9 cellular contexts compared by ENCODE assay signal in genomic region chrX:81195712-81196111, GRCh38. TPM values are rescaled to one million over a fixed set of nuclear protein-coding genes. Genes with fewer than 3 reads are reported as not detected.
DNase-seq lines count a peak whose midpoint lies in the region; FAIRE-seq and TF ChIP-seq lines count a peak whose summit lies in the region.
"Had no signal": no experiment of that assay in that cellular context is flagged by ENCODE, and none has a peak within 500 bp of the region (broad histone marks: within the 10 kb centered on the region; RNA-seq: fewer than 3 reads in every experiment).

No MANE protein-coding gene starts in this region.

- H3F3A ChIP-seq in MM.1S (ENCODE audit: insufficient read depth, low read length), result no peaks in the 10 kb centered on the region

- H3K36me3 ChIP-seq in MM.1S (replicated peaks; ENCODE audit: insufficient read depth, low read length) (no peaks in the 10 kb centered on the region), keratinocyte (ENCODE audit: control insufficient read depth in 2 of 2, extremely low read depth in 1 of 2, insufficient read depth in 2 of 2, low read length in 2 of 2) (no peaks in the 10 kb centered on the region)

- H3K4me3 ChIP-seq in GM12864 (ENCODE audit: low read depth, low read length), result no peak overlapping the region
- H3K4me3 ChIP-seq in MM.1S (ENCODE audit: low read length), result no peak overlapping the region
- H3K4me3 ChIP-seq in astrocyte of the spinal cord (ENCODE audit: low read depth, low read length), result no peak overlapping the region
- H3K4me3 ChIP-seq in keratinocyte (ENCODE audit: control insufficient read depth in 2 of 3, extremely low read depth in 1 of 3, insufficient read depth in 2 of 3, low read depth in 1 of 3, low read length in 3 of 3), result no peak overlapping the region

- H3K79me2 ChIP-seq in MM.1S (ENCODE audit: low read length) (no peaks in the 10 kb centered on the region), keratinocyte (ENCODE audit: control insufficient read depth, insufficient read depth, low read length) (no peaks in the 10 kb centered on the region)

- no peaks in the 10 kb centered on the region for H3K4me1 ChIP-seq in MM.1S (ENCODE audit: low read length)
- H3K4me1 ChIP-seq in keratinocyte (ENCODE audit: control insufficient read depth, extremely low read depth, insufficient read depth, low read length), result no peaks in the 10 kb centered on the region

- dilution Hi-C loops in keratinocyte (cut with MboI; ENCODE audit: extremely low pct_ligation_motif_present, low sequenced_read_pairs), result no loop called here

- H2AFZ ChIP-seq in MM.1S (ENCODE audit: low read length) (no peak overlapping the region; the same call in 1 of the 2 replicates), keratinocyte (ENCODE audit: control insufficient read depth, low read length) (no peak overlapping the region)

- H3K9me3 ChIP-seq in MM.1S (replicated peaks; ENCODE audit: insufficient read depth, low read length) (no peaks in the 10 kb centered on the region), keratinocyte (ENCODE audit: control insufficient read depth, low read depth, low read length) (no peaks in the 10 kb centered on the region)

- H3K4me2 ChIP-seq in MM.1S (ENCODE audit: low read depth, low read length) (peak overlapping the region; percentile 8; the same call in 1 of the 2 replicates), keratinocyte (ENCODE audit: control insufficient read depth, extremely low read depth, insufficient read depth, low read depth, low read length) (no peak overlapping the region)

- no peaks in the 10 kb centered on the region for H3K27me3 ChIP-seq in MM.1S (replicated peaks; ENCODE audit: insufficient read depth, low read length)
- H3K27me3 ChIP-seq in keratinocyte (ENCODE audit: control insufficient read depth, extremely low read depth, insufficient read depth, low read length), result no peaks in the 10 kb centered on the region

- TF ChIP-seq POLR2A in H54 (IDR thresholded peaks at IDR 0.05; ENCODE audit: low read depth, low read length), result no peak

- intact Hi-C loops in posterior vena cava (cut with DNase I), result no loop called here

- H4K20me1 ChIP-seq in MM.1S (ENCODE audit: insufficient read depth, low read length) (no peaks in the 10 kb centered on the region), keratinocyte (ENCODE audit: control insufficient read depth, extremely low read depth, insufficient read depth, low read length) (no peaks in the 10 kb centered on the region)

- H3K9me2 ChIP-seq in MM.1S (replicated peaks; ENCODE audit: insufficient read depth, low read length), result no peaks in the 10 kb centered on the region

- H3K9ac ChIP-seq in MM.1S (ENCODE audit: low read length) (no peak overlapping the region), keratinocyte (ENCODE audit: control insufficient read depth, extremely low read depth, insufficient read depth, low read length) (no peak overlapping the region)

- no peaks in the 10 kb centered on the region for H3K9me1 ChIP-seq in keratinocyte (ENCODE audit: control insufficient read depth, extremely low read depth, insufficient read depth, low read length)

- FAIRE-seq in H54 (lab: Jason Lieb, UNC), result peak; percentile 74
- peak; percentile 52 for FAIRE-seq in keratinocyte (lab: Jason Lieb, UNC)

- TF ChIP-seq CTCF in GM12864 (IDR thresholded peaks at IDR 0.05; ENCODE audit: low read depth, low read length, missing control alignments) (peak; percentile 48), MM.1S (IDR thresholded peaks at IDR 0.05; ENCODE audit: low read length) (peak; percentile 72), astrocyte of the spinal cord (IDR thresholded peaks at IDR 0.05; ENCODE audit: low read depth, low read length) (peak; percentile 58), keratinocyte (optimal IDR thresholded peaks at IDR 0.05 in 1 of 3, IDR thresholded peaks at IDR 0.05 in 1 of 3, conservative IDR thresholded peaks at IDR 0.05 in 1 of 3; ENCODE audit: extremely low read depth in 1 of 3, insufficient read depth in 2 of 3, low read length in 3 of 3) (peak; percentile 56 to 57 (median 57))

- no peak for DNase-seq in GM12864 (ENCODE audit: low read depth)
- peak; percentile 12 for DNase-seq in H54 (ENCODE audit: insufficient read length, low spot score)
- DNase-seq in MM.1S, result peak; percentile 72
- peak in 4 of 5 experiments; percentile 16 to 54 (median 20) for DNase-seq in T-helper 2 cell
- DNase-seq in astrocyte of the spinal cord (ENCODE audit: low read depth, low spot score), result peak; percentile 48
- no peak for DNase-seq in keratinocyte (ENCODE audit: low read depth, low spot score)
- peak; percentile 12 to 36 (median 19) for DNase-seq in stimulated activated CD4-positive, alpha-beta T cell treated with anti-CD3 and anti-CD28 coated beads, TNF-alpha, amount 100 ng/mL, for 24 hours (ENCODE audit: low read depth in 3 of 3)
- no peak for DNase-seq in posterior vena cava (ENCODE audit: low spot score)

- in situ Hi-C loops in astrocyte of the spinal cord (cut with HindIII; ENCODE audit: low sequenced_read_pairs), result no loop called here

- H3K27ac ChIP-seq in MM.1S (ENCODE audit: low read length), result no peak overlapping the region
- no peak overlapping the region for H3K27ac ChIP-seq in keratinocyte (ENCODE audit: control insufficient read depth, insufficient read depth, low read length)
- H3K27ac ChIP-seq: epithelial cell of prostate had no signal

RNA-seq across cellular contexts. Expression of gene HMGN5, which starts 6.0 kb away (rescaled TPM):
- 1.7 to 2.2 TPM (median 1.9 TPM) in 3 replicates for polyA plus RNA-seq in keratinocyte
- polyA plus RNA-seq in keratinocyte (2011; ENCODE audit: low read depth), result 2.0 TPM
- polyA plus RNA-seq in keratinocyte (2011; cell fraction: cytosol; rRNA removed), result 1.6 and 2.9 TPM in 2 replicates
- polyA plus RNA-seq in keratinocyte (2011; cell fraction: nucleus; rRNA removed), result 2.1 and 2.3 TPM in 2 replicates
- 1.3 and 2.9 TPM in 2 replicates for polyA plus RNA-seq in keratinocyte (2012; ENCODE audit: low replicate concordance)
- 0.46 to 2.5 TPM in 2 of 3 replicates, not detected in the other for polyA minus RNA-seq in keratinocyte
- not detected for polyA minus RNA-seq in keratinocyte (2011; cell fraction: cytosol; rRNA and poly(A)+ RNA removed)
- 3.2 TPM in 1 of 2 replicates, not detected in the other for polyA minus RNA-seq in keratinocyte (2011; cell fraction: nucleus; rRNA and poly(A)+ RNA removed)
- 1 to 10 TPM; 7.9 to 8.4 TPM for total RNA-seq in posterior vena cava

RNA-seq across cellular contexts. Expression of gene SH3BGRL, which starts 6.2 kb away (rescaled TPM):
- polyA plus RNA-seq in keratinocyte, result 72.5 to 92.0 TPM (median 82.4 TPM) in 3 replicates
- 12.4 TPM for polyA plus RNA-seq in keratinocyte (2011; ENCODE audit: low read depth)
- 113 and 204 TPM in 2 replicates for polyA plus RNA-seq in keratinocyte (2011; cell fraction: cytosol; rRNA removed)
- 50.8 and 57.0 TPM in 2 replicates for polyA plus RNA-seq in keratinocyte (2011; cell fraction: nucleus; rRNA removed)
- polyA plus RNA-seq in keratinocyte (2012; ENCODE audit: low replicate concordance), result 26.4 and 50.7 TPM in 2 replicates
- polyA minus RNA-seq in keratinocyte, result 8.6 to 39.6 TPM (median 35.5 TPM) in 3 replicates
- polyA minus RNA-seq in keratinocyte (2011; cell fraction: cytosol; rRNA and poly(A)+ RNA removed), result 35.5 TPM
- 11.3 and 27.0 TPM in 2 replicates for polyA minus RNA-seq in keratinocyte (2011; cell fraction: nucleus; rRNA and poly(A)+ RNA removed)
- 100 to 1,000 TPM; 170 to 227 TPM for total RNA-seq in posterior vena cava

Comparison
In these comparisons a context has a peak if more than half of its experiments do, and no peak if none do; other contexts are left out.
1. DNase-seq: peak in H54 (single experiment), MM.1S (single experiment), T-helper 2 cell (4 of 5), astrocyte of the spinal cord (single experiment) and stimulated activated CD4-positive, alpha-beta T cell treated with anti-CD3 and anti-CD28 coated beads, TNF-alpha, amount 100 ng/mL, for 24 hours (3 of 3); none in GM12864 (single experiment), keratinocyte (single experiment) and posterior vena cava (single experiment).
2. Peak in every context shown above with its lines, with median percentiles within 50 percentile points of each other: CTCF ChIP-seq.